In the genomic region with DNA sequence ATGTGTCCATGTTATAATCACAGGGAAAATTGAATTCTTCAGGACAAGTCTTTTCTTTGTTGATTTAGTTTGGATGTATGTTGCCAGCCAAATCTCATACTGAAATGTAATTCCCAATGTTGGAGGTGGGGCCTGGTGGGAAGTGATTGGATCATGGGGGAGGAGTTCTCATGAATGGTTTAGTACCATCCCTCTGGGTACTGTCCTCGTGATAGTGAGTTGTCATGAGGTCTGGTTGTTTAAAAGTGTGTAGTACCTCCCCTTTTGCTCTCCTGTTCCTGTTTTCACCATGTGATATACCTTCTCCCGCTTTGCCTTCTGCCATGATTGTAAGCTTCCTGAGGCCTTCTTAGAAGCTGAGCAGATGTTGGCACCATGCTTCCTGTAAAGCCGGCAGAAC, we compare ENCODE assay signal across 1 cellular context.
TF ChIP-seq lines count a peak whose summit lies in the region.

No MANE protein-coding gene starts in this region.

TF ChIP-seq in IMR-90, 13 proteins besides CTCF, POLR2A, EP300 and RAD21:
- no peak for TF ChIP-seq MAFK (IDR thresholded peaks at IDR 0.05; ENCODE audit: low read depth, low read length)
- no peak for TF ChIP-seq MAZ (IDR thresholded peaks at IDR 0.05; ENCODE audit: borderline replicate concordance, low read depth, low read length)
- TF ChIP-seq, protein P1, sequence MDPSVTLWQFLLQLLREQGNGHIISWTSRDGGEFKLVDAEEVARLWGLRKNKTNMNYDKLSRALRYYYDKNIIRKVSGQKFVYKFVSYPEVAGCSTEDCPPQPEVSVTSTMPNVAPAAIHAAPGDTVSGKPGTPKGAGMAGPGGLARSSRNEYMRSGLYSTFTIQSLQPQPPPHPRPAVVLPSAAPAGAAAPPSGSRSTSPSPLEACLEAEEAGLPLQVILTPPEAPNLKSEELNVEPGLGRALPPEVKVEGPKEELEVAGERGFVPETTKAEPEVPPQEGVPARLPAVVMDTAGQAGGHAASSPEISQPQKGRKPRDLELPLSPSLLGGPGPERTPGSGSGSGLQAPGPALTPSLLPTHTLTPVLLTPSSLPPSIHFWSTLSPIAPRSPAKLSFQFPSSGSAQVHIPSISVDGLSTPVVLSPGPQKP (IDR thresholded peaks at IDR 0.05; ENCODE audit: borderline replicate concordance, low read depth, low read length), result no peak
- TF ChIP-seq RCOR1 (IDR thresholded peaks at IDR 0.05; ENCODE audit: insufficient replicate concordance, low read length), result no peak
- no peak for TF ChIP-seq SMC3 (IDR thresholded peaks at IDR 0.05; ENCODE audit: low read depth, low read length)
- no peak for TF ChIP-seq CEBPB (IDR thresholded peaks at IDR 0.05; ENCODE audit: low read depth, low read length)
- TF ChIP-seq BHLHE40 (IDR thresholded peaks at IDR 0.05; ENCODE audit: low read depth, low read length), result no peak
- TF ChIP-seq RFX5 (IDR thresholded peaks at IDR 0.05; ENCODE audit: low read depth, low read length), result no peak
- TF ChIP-seq, protein P2, sequence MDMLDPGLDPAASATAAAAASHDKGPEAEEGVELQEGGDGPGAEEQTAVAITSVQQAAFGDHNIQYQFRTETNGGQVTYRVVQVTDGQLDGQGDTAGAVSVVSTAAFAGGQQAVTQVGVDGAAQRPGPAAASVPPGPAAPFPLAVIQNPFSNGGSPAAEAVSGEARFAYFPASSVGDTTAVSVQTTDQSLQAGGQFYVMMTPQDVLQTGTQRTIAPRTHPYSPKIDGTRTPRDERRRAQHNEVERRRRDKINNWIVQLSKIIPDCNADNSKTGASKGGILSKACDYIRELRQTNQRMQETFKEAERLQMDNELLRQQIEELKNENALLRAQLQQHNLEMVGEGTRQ (IDR thresholded peaks at IDR 0.05; ENCODE audit: low read depth, low read length), result no peak
- no peak for TF ChIP-seq CHD1 (IDR thresholded peaks at IDR 0.05; ENCODE audit: low read depth, low read length)
- no peak for TF ChIP-seq MXI1 (IDR thresholded peaks at IDR 0.05; ENCODE audit: borderline replicate concordance, low read depth, low read length)
